8 cellular contexts compared by ENCODE assay signal in genomic region chr3:160163259-160163878, GRCh38.
A peak's percentile ranks its signal among the peaks of the same experiment; 100 is the strongest.
DNase-seq lines count a peak whose midpoint lies in the region; ATAC-seq and TF ChIP-seq lines count a peak whose summit lies in the region.
"Had no signal": no experiment of that assay in that cellular context is flagged by ENCODE, and none has a peak within 500 bp of the region (broad histone marks: within the 10 kb centered on the region; RNA-seq: fewer than 3 reads in every experiment).

No MANE protein-coding gene starts in this region.

- intact Hi-C loops in activated CD4-positive, alpha-beta T cell treated with anti-CD3 and anti-CD28 coated beads, Interleukin-2, amount 10 ng/mL, durations not matched to agents 24 days and 14 days (cut with micrococcal nuclease): loop anchor here (1.0 kb wide), 2 partner anchors 250 to 323 kb away; no protein-coding TSS in a partner anchor

- peaks cover 0 to 11% (median 0%) of the 10 kb centered on the region in 5 experiments for H3K9me3 Mint-ChIP-seq in brain
- H3K9me3 Mint-ChIP-seq in nephron progenitor cell: peaks cover 13% of the 10 kb centered on the region
- H3K9me3 Mint-ChIP-seq in activated CD4-positive, alpha-beta T cell treated with anti-CD3 and anti-CD28 coated beads, Interleukin-2, amount 10 ng/mL, durations not matched to agents 24 days and 14 days: no peaks in the 10 kb centered on the region

- H3K27me3 Mint-ChIP-seq in brain (no peaks in the 10 kb centered on the region), nephron progenitor cell (ENCODE audit: low read depth, poor library complexity) (peaks cover 2% of the 10 kb centered on the region)
- peaks cover 19% of the 10 kb centered on the region for H3K27me3 Mint-ChIP-seq in activated CD4-positive, alpha-beta T cell treated with anti-CD3 and anti-CD28 coated beads, Interleukin-2, amount 10 ng/mL, durations not matched to agents 24 days and 14 days

- H3K36me3 Mint-ChIP-seq in brain: no peaks in the 10 kb centered on the region
- peaks cover 4% of the 10 kb centered on the region for H3K36me3 Mint-ChIP-seq in nephron progenitor cell (ENCODE audit: low read depth)
- H3K36me3 Mint-ChIP-seq in activated CD4-positive, alpha-beta T cell treated with anti-CD3 and anti-CD28 coated beads, Interleukin-2, amount 10 ng/mL, durations not matched to agents 24 days and 14 days (ENCODE audit: low read depth): no peaks in the 10 kb centered on the region

- TF ChIP-seq CTCF in brain (conservative IDR thresholded peaks at IDR 0.05) (peak; percentile 71 to 76), nephron progenitor cell (IDR thresholded peaks at IDR 0.05) (peak; percentile 35)

- H3K4me3 Mint-ChIP-seq in brain: no peak overlapping the region
- H3K4me3 Mint-ChIP-seq in nephron progenitor cell: no peak overlapping the region
- no peak overlapping the region for H3K4me3 Mint-ChIP-seq in activated CD4-positive, alpha-beta T cell treated with anti-CD3 and anti-CD28 coated beads, Interleukin-2, amount 10 ng/mL, durations not matched to agents 24 days and 14 days

- DNase-seq in G401 (ENCODE audit: low spot score) (peak; percentile 41), NCI-H1105 (lab: John Stamatoyannopoulos, UW) (peak; percentile 31), nephron progenitor cell (no peak)
- DNase-seq in activated CD4-positive, alpha-beta T cell treated with anti-CD3 and anti-CD28 coated beads, Interleukin-2, amount 10 ng/mL, durations not matched to agents 24 days and 14 days: no peak
- DNase-seq in activated effector memory CD4-positive, alpha-beta T cell treated with anti-CD3 and anti-CD28 coated beads, Interleukin-2, amount 50 U/mL, for 16 hours: no peak

- no peak for ATAC-seq in HG02759 (IDR thresholded peaks at IDR 0.05; ENCODE audit: unreplicated experiment)
- ATAC-seq: mucosa of descending colon had no signal

- in situ Hi-C loops in G401 (cut with HindIII; ENCODE audit: low sequenced_read_pairs): no loop called here

- H3K4me1 Mint-ChIP-seq in brain: peaks cover 28% of the 10 kb centered on the region
- peaks cover 59% of the 10 kb centered on the region for H3K4me1 Mint-ChIP-seq in nephron progenitor cell
- H3K4me1 Mint-ChIP-seq in activated CD4-positive, alpha-beta T cell treated with anti-CD3 and anti-CD28 coated beads, Interleukin-2, amount 10 ng/mL, durations not matched to agents 24 days and 14 days: no peaks in the 10 kb centered on the region

- peak overlapping the region in 3 of 5 experiments; percentile 35 to 90 (median 49) for H3K27ac Mint-ChIP-seq in brain
- peak overlapping the region; percentile 77 for H3K27ac Mint-ChIP-seq in nephron progenitor cell
- H3K27ac Mint-ChIP-seq in activated CD4-positive, alpha-beta T cell treated with anti-CD3 and anti-CD28 coated beads, Interleukin-2, amount 10 ng/mL, durations not matched to agents 24 days and 14 days: no peak overlapping the region

Comparison
In these comparisons a context has a peak if more than half of its experiments do, and no peak if none do; other contexts are left out.
1. DNase-seq: peak in G401 (single experiment) and NCI-H1105 (single experiment); none in nephron progenitor cell (single experiment), activated CD4-positive, alpha-beta T cell treated with anti-CD3 and anti-CD28 coated beads, Interleukin-2, amount 10 ng/mL, durations not matched to agents 24 days and 14 days (single experiment) and activated effector memory CD4-positive, alpha-beta T cell treated with anti-CD3 and anti-CD28 coated beads, Interleukin-2, amount 50 U/mL, for 16 hours (single experiment).